17 cellular contexts compared by ENCODE assay signal in the genomic region with DNA sequence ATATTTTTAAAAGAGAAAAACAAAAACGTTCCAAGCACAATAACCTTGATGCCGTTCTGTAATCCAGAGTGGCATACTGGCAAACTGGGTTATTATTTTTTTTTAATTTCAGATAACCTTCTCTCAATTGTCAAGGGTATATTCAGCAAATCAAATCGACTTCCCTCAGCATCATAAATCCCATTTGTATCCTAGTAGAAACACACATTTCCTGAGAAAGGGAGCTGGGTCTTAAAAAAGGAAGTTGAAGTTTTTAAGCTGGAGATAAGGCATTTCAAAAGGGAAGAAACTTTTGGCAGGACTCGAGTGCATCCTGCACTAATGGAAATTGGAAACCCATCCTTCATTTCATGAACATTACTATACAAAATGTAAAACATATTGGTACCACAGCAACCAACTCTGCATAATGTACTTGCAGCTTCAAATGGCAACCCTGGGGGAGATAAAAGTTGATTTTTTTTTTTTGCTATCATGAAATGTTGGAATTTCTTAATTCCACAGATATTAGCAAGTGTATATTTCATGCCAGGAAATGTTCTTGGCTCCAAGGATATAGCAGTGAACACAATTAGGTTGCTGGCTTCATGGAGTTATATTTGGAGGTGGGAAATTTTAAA. TPM values are rescaled to one million over a fixed set of nuclear protein-coding genes. Genes with fewer than 3 reads are reported as not detected.
A peak's percentile ranks its signal among the peaks of the same experiment; 100 is the strongest.
DNase-seq lines count a peak whose midpoint lies in the region; ATAC-seq and TF ChIP-seq lines count a peak whose summit lies in the region.
"Had no signal": no experiment of that assay in that cellular context is flagged by ENCODE, and none has a peak within 500 bp of the region (broad histone marks: within the 10 kb centered on the region; RNA-seq: fewer than 3 reads in every experiment).

No MANE protein-coding gene starts in this region.

- peaks cover 11% of the 10 kb centered on the region for H3K36me3 Mint-ChIP-seq in central memory CD8-positive, alpha-beta T cell (ENCODE audit: insufficient read depth)
- no peaks in the 10 kb centered on the region for H3K36me3 Mint-ChIP-seq in natural killer cell

- H3K27ac Mint-ChIP-seq in central memory CD8-positive, alpha-beta T cell (ENCODE audit: low read depth), result peak overlapping the region; percentile 91
- peak overlapping the region; percentile 77 to 95 for H3K27ac Mint-ChIP-seq in natural killer cell

- no peak overlapping the region for H3K4me3 Mint-ChIP-seq in central memory CD8-positive, alpha-beta T cell
- H3K4me3 Mint-ChIP-seq in natural killer cell, result no peak overlapping the region

- TF ChIP-seq CTCF in fibroblast of the aortic adventitia (IDR thresholded peaks at IDR 0.05; ENCODE audit: insufficient read depth, low read length) (no peak), natural killer cell (IDR thresholded peaks at IDR 0.05) (no peak)

- DNase-seq in CD1c-positive myeloid dendritic cell (ENCODE audit: extremely low spot score) (peak; percentile 37), fibroblast of the aortic adventitia (ENCODE audit: low read depth) (peak; percentile 65), natural killer cell (no peak), activated gamma-delta T cell treated with Interleukin-2 at 50 U/mL for 16 hours (no peak)
- no peak for DNase-seq in central memory CD8-positive, alpha-beta T cell (ENCODE audit: low spot score in 2 of 2)
- DNase-seq in stimulated activated CD4-positive, alpha-beta T cell treated with anti-CD3 and anti-CD28 coated beads, Interleukin-4, amount 100 ng/mL, for 4 hours, result no peak
- DNase-seq: COR-L47; DMS153; H7; IMR-90; MM.1S; NCI-H187 treated with DMSO at 0.1 percent for 48 hours; NCI-H446 treated with DMSO at 0.1 percent for 48 hours; NK-92 treated with Interleukin-12 subunit alpha and Interleukin-12 subunit beta, amount 100 ng/mL, for 24 hours had no signal

- H3K4me1 Mint-ChIP-seq in central memory CD8-positive, alpha-beta T cell, result peaks cover 41% of the 10 kb centered on the region
- H3K4me1 Mint-ChIP-seq in natural killer cell, result peaks cover 50 to 51% of the 10 kb centered on the region in 2 donors

- no peak overlapping the region for H3K4me3 ChIP-seq in fibroblast of the aortic adventitia (ENCODE audit: low read depth, low read length)
- H3K4me3 ChIP-seq: SJSA1 had no signal

- peaks cover 5% of the 10 kb centered on the region for H3K9me3 Mint-ChIP-seq in central memory CD8-positive, alpha-beta T cell
- H3K9me3 Mint-ChIP-seq in natural killer cell, result peaks cover 0 to 3% of the 10 kb centered on the region in 2 donors

- intact Hi-C loops in natural killer cell (cut with micrococcal nuclease), result no loop called here

- ATAC-seq in central memory CD8-positive, alpha-beta T cell (replicated peaks; ENCODE audit: extremely low read depth, poor library complexity, severe bottlenecking), result no peak
- ATAC-seq in natural killer cell (no peak), GM19463 (IDR thresholded peaks at IDR 0.05; ENCODE audit: unreplicated experiment) (no peak), HG02840 (IDR thresholded peaks at IDR 0.05; ENCODE audit: low FRiP score, unreplicated experiment) (no peak)

- no peaks in the 10 kb centered on the region for H3K27me3 Mint-ChIP-seq in central memory CD8-positive, alpha-beta T cell
- H3K27me3 Mint-ChIP-seq in natural killer cell (ENCODE audit: low read depth in 2 of 2), result no peaks in the 10 kb centered on the region

RNA-seq across cellular contexts. Expression of gene TMCC3, which starts 23.7 kb away (rescaled TPM):
- total RNA-seq in fibroblast of the aortic adventitia (ENCODE audit: low replicate concordance) (0.65 and 0.72 TPM in 2 replicates), natural killer cell (10 to 100 TPM; 20.1 to 29.3 (median 21.6) TPM)

Comparison
In these comparisons a context has a peak if more than half of its experiments do, and no peak if none do; other contexts are left out.
1. DNase-seq: peak in CD1c-positive myeloid dendritic cell (single experiment) and fibroblast of the aortic adventitia (single experiment); none in central memory CD8-positive, alpha-beta T cell (0 of 2), natural killer cell (single experiment), stimulated activated CD4-positive, alpha-beta T cell treated with anti-CD3 and anti-CD28 coated beads, Interleukin-4, amount 100 ng/mL, for 4 hours (0 of 2) and activated gamma-delta T cell treated with Interleukin-2 at 50 U/mL for 16 hours (single experiment).
2. RNA of gene TMCC3, which starts 23.7 kb away (total RNA-seq): 20.1 to 29.3 TPM in natural killer cell; 0.65 to 0.72 TPM in fibroblast of the aortic adventitia; every median in the first group is over 10 times any median in the second.